ENCODE assay signal across 8 cellular contexts in genomic region chr19:50333235-50333736, GRCh38. TPM values are rescaled to one million over a fixed set of nuclear protein-coding genes. Genes with fewer than 3 reads are reported as not detected.
A peak's percentile ranks its signal among the peaks of the same experiment; 100 is the strongest.
DNase-seq lines count a peak whose midpoint lies in the region; ATAC-seq and TF ChIP-seq lines count a peak whose summit lies in the region.

No MANE protein-coding gene starts in this region.

- WGBS in right lobe of liver (ENCODE audit: insufficient coverage, low coverage, low lambda C conversion rate, missing lambda C conversion rate) = 2% methylated on average over 19 of the region's 34 CpGs

- no peaks in the 10 kb centered on the region for H3K9me3 ChIP-seq in right lobe of liver

- ATAC-seq in HG02763 (IDR thresholded peaks at IDR 0.05; ENCODE audit: unreplicated experiment) (peak; percentile 37), right lobe of liver (peak; percentile 63 to 69 (median 64))

- TF ChIP-seq CTCF in GM12875 (IDR thresholded peaks at IDR 0.05; ENCODE audit: borderline replicate concordance, insufficient read depth, low read depth, low read length) (no peak), right lobe of liver (IDR thresholded peaks at IDR 0.05) (no peak)

- H3K4me3 ChIP-seq in GM12875 (ENCODE audit: low read depth, low read length) (peak overlapping the region; percentile 57), right lobe of liver (peak overlapping the region; percentile 32 to 65 (median 55))

- peak; percentile 1 for TF ChIP-seq POLR2A in right lobe of liver (IDR thresholded peaks at IDR 0.05)

- H3K9me3 Mint-ChIP-seq in dendritic cell treated with granulocyte-macrophage colony-stimulating factor and Interleukin-4, amounts not matched to agents 40 ng/mL and 50 ng/mL, for 4 days = no peaks in the 10 kb centered on the region

- peaks cover 89% of the 10 kb centered on the region for H3K4me1 Mint-ChIP-seq in dendritic cell treated with granulocyte-macrophage colony-stimulating factor and Interleukin-4, amounts not matched to agents 40 ng/mL and 50 ng/mL, for 4 days (ENCODE audit: low read depth)

- peaks cover 48% of the 10 kb centered on the region for H3K36me3 Mint-ChIP-seq in dendritic cell treated with granulocyte-macrophage colony-stimulating factor and Interleukin-4, amounts not matched to agents 40 ng/mL and 50 ng/mL, for 4 days (ENCODE audit: low read depth)

- H3K27ac Mint-ChIP-seq in dendritic cell treated with granulocyte-macrophage colony-stimulating factor and Interleukin-4, amounts not matched to agents 40 ng/mL and 50 ng/mL, for 4 days = peak overlapping the region; percentile 84

- peak; percentile 82 for DNase-seq in NCI-H2196 treated with DMSO at 0.1 percent for 48 hours (lab: John Stamatoyannopoulos, UW; ENCODE audit: unreplicated experiment)
- peak; percentile 88 for DNase-seq in activated CD4-positive, alpha-beta T cell treated with anti-CD3 and anti-CD28 coated beads, Interleukin-2, amount 50 U/mL, for 1 hour
- peak; percentile 94 for DNase-seq in right lobe of liver
- DNase-seq in stimulated activated CD4-positive, alpha-beta T cell treated with anti-CD3 and anti-CD28 coated beads, Interleukin-4, amount 100 ng/mL, for 1 hour = peak; percentile 92
- DNase-seq in NCI-H524 treated with DMSO at 0.1 percent for 48 hours (lab: John Stamatoyannopoulos, UW) = no peak

- no peaks in the 10 kb centered on the region for H3K27me3 ChIP-seq in right lobe of liver

- H3K4me3 Mint-ChIP-seq in dendritic cell treated with granulocyte-macrophage colony-stimulating factor and Interleukin-4, amounts not matched to agents 40 ng/mL and 50 ng/mL, for 4 days = peak overlapping the region; percentile 81

- intact Hi-C loops in dendritic cell treated with granulocyte-macrophage colony-stimulating factor and Interleukin-4, amounts not matched to agents 40 ng/mL and 50 ng/mL, for 4 days (cut with micrococcal nuclease) = no loop called here
- intact Hi-C loops in right lobe of liver (cut with DNase I) = no loop called here

- no peaks in the 10 kb centered on the region for H3K27me3 Mint-ChIP-seq in dendritic cell treated with granulocyte-macrophage colony-stimulating factor and Interleukin-4, amounts not matched to agents 40 ng/mL and 50 ng/mL, for 4 days

- peaks cover 0 to 23% (median 1%) of the 10 kb centered on the region in 4 donors for H3K4me1 ChIP-seq in right lobe of liver

- H3K36me3 ChIP-seq in right lobe of liver = no peaks in the 10 kb centered on the region

- peak overlapping the region in 2 of 3 donors; percentile 12 to 68 for H3K27ac ChIP-seq in right lobe of liver

RNA-seq across cellular contexts. Expression of gene KCNC3, which starts 4.1 kb away (rescaled TPM):
- 1 to 10 TPM in 5 of 6 experiments, under 1 TPM in 1; 0.92 to 3.0 (median 2.3) TPM for total RNA-seq in right lobe of liver

RNA-seq across cellular contexts. Expression of gene NAPSA, which starts 32.2 kb away (rescaled TPM):
- total RNA-seq in right lobe of liver = 1 to 10 TPM in 3 of 6 experiments, under 1 TPM in 3; 0.19 to 2.2 (median 1.0) TPM

RNA-seq across cellular contexts. Expression of gene NR1H2, which starts 43.0 kb away (rescaled TPM):
- total RNA-seq in right lobe of liver = 10 to 100 TPM; 23.6 to 57.9 (median 33.8) TPM

RNA-seq across cellular contexts. Expression of gene POLD1, which starts 50.9 kb away (rescaled TPM):
- total RNA-seq in right lobe of liver = 10 to 100 TPM in 2 of 6 experiments, 1 to 10 TPM in 4; 6.2 to 13.1 (median 9.2) TPM
